ENCODE assay signal across 9 cellular contexts in genomic region chr14:91508105-91508504, GRCh38. TPM values are rescaled to one million over a fixed set of nuclear protein-coding genes. Genes with fewer than 3 reads are reported as not detected.
DNase-seq lines count a peak whose midpoint lies in the region; ATAC-seq, FAIRE-seq and TF ChIP-seq lines count a peak whose summit lies in the region.
"Had no signal": no experiment of that assay in that cellular context is flagged by ENCODE, and none has a peak within 500 bp of the region (broad histone marks: within the 10 kb centered on the region; RNA-seq: fewer than 3 reads in every experiment).

No MANE protein-coding gene starts in this region.

- no peaks in the 10 kb centered on the region for H3K27me3 ChIP-seq in keratinocyte (ENCODE audit: control insufficient read depth, extremely low read depth, insufficient read depth, low read length)
- H3K27me3 ChIP-seq in testis: no peaks in the 10 kb centered on the region

- H3K4me3 Mint-ChIP-seq in activated CD4-positive, alpha-beta T cell treated with anti-CD3 and anti-CD28 coated beads for 36 hours: peak overlapping the region; percentile 96

- H3K9ac ChIP-seq in keratinocyte (ENCODE audit: control insufficient read depth, extremely low read depth, insufficient read depth, low read length): peak overlapping the region; percentile 97

- TF ChIP-seq CTCF in keratinocyte (optimal IDR thresholded peaks at IDR 0.05 in 1 of 3, IDR thresholded peaks at IDR 0.05 in 1 of 3, conservative IDR thresholded peaks at IDR 0.05 in 1 of 3; ENCODE audit: extremely low read depth in 1 of 3, insufficient read depth in 2 of 3, low read length in 3 of 3): no peak
- no peak for TF ChIP-seq CTCF in testis (IDR thresholded peaks at IDR 0.05)

- peaks cover 40% of the 10 kb centered on the region for H3K4me1 Mint-ChIP-seq in activated CD4-positive, alpha-beta T cell treated with anti-CD3 and anti-CD28 coated beads for 36 hours

- WGBS in testis, 2 donors: 3 to 7% methylated on average over 2 of the region's 2 CpGs

- no peaks in the 10 kb centered on the region for H3K9me1 ChIP-seq in keratinocyte (ENCODE audit: control insufficient read depth, extremely low read depth, insufficient read depth, low read length)

- peaks cover 24% of the 10 kb centered on the region for H4K20me1 ChIP-seq in keratinocyte (ENCODE audit: control insufficient read depth, extremely low read depth, insufficient read depth, low read length)

- H3K27me3 Mint-ChIP-seq in activated CD4-positive, alpha-beta T cell treated with anti-CD3 and anti-CD28 coated beads for 36 hours: no peaks in the 10 kb centered on the region

- dilution Hi-C loops in keratinocyte (cut with MboI; ENCODE audit: extremely low pct_ligation_motif_present, low sequenced_read_pairs): no loop called here

- no peak for TF ChIP-seq POLR2A in testis (IDR thresholded peaks at IDR 0.05)

- DNase-seq in activated CD4-positive, alpha-beta T cell treated with anti-CD3 and anti-CD28 coated beads for 36 hours: no peak
- no peak for DNase-seq in activated CD4-positive, alpha-beta T cell treated with anti-CD3 and anti-CD28 coated beads, Interleukin-2, amount 50 U/mL, for 1 hour
- no peak for DNase-seq in activated naive CD4-positive, alpha-beta T cell treated with anti-CD3 and anti-CD28 coated beads, Interleukin-2, amount 50 U/mL, for 72 hours (ENCODE audit: low spot score in 2 of 2)
- DNase-seq in keratinocyte (ENCODE audit: low read depth, low spot score): no peak
- no peak for DNase-seq in testis
- no peak for DNase-seq in amniotic stem cell (lab: John Stamatoyannopoulos, UW)
- DNase-seq in NCI-H526 (lab: John Stamatoyannopoulos, UW): no peak
- DNase-seq: hypothalamus had no signal

- CTCF ChIA-PET in activated CD4-positive, alpha-beta T cell treated with anti-CD3 and anti-CD28 coated beads for 36 hours (lab: Charles Lee): interaction anchor here (0.8 to 1.5 kb wide), 2 partner anchors 11 to 110 kb away, joined by 7 read pairs; no protein-coding TSS in a partner anchor

- H2AFZ ChIP-seq in keratinocyte (ENCODE audit: control insufficient read depth, low read length): no peak overlapping the region

- no peaks in the 10 kb centered on the region for H3K9me3 Mint-ChIP-seq in activated CD4-positive, alpha-beta T cell treated with anti-CD3 and anti-CD28 coated beads for 36 hours (ENCODE audit: low read depth)
- no peaks in the 10 kb centered on the region for H3K9me3 Mint-ChIP-seq in activated naive CD4-positive, alpha-beta T cell treated with anti-CD3 and anti-CD28 coated beads, Interleukin-2, amount 50 U/mL, for 72 hours

- peaks cover 66% of the 10 kb centered on the region for H3K79me2 ChIP-seq in keratinocyte (ENCODE audit: control insufficient read depth, insufficient read depth, low read length)

- peak overlapping the region; percentile 97 for H3K27ac Mint-ChIP-seq in activated CD4-positive, alpha-beta T cell treated with anti-CD3 and anti-CD28 coated beads for 36 hours
- H3K27ac Mint-ChIP-seq in activated naive CD4-positive, alpha-beta T cell treated with anti-CD3 and anti-CD28 coated beads, Interleukin-2, amount 50 U/mL, for 72 hours: peak overlapping the region; percentile 96 to 99

- intact Hi-C loops in activated CD4-positive, alpha-beta T cell treated with anti-CD3 and anti-CD28 coated beads for 36 hours (cut with DNase I, micrococcal nuclease): loop anchor here (2.0 to 5.0 kb wide), 2 partner anchors 13 to 91 kb away; partner anchors contain the start of gene CCDC88C (in 1 of the 2)
- intact Hi-C loops in testis (cut with DNase I; ENCODE audit: low total_unique reads): no loop called here

- no peak for FAIRE-seq in keratinocyte (lab: Jason Lieb, UNC)

- no peaks in the 10 kb centered on the region for H3K9me3 ChIP-seq in keratinocyte (ENCODE audit: control insufficient read depth, low read depth, low read length)
- no peaks in the 10 kb centered on the region for H3K9me3 ChIP-seq in testis

- H3K27ac ChIP-seq in keratinocyte (ENCODE audit: control insufficient read depth, insufficient read depth, low read length): peak overlapping the region; percentile 98
- peak overlapping the region in 1 of 2 donors; percentile 100 for H3K27ac ChIP-seq in testis

- peak overlapping the region; percentile 72 for H3K4me2 ChIP-seq in keratinocyte (ENCODE audit: control insufficient read depth, extremely low read depth, insufficient read depth, low read depth, low read length)

- H3K4me1 ChIP-seq in keratinocyte (ENCODE audit: control insufficient read depth, extremely low read depth, insufficient read depth, low read length) (peaks cover 5% of the 10 kb centered on the region), testis (peaks cover 17% of the 10 kb centered on the region)

- peaks cover 53% of the 10 kb centered on the region for H3K36me3 Mint-ChIP-seq in activated CD4-positive, alpha-beta T cell treated with anti-CD3 and anti-CD28 coated beads for 36 hours (ENCODE audit: low read depth)
- peaks cover 19 to 54% of the 10 kb centered on the region in 2 donors for H3K36me3 Mint-ChIP-seq in activated naive CD4-positive, alpha-beta T cell treated with anti-CD3 and anti-CD28 coated beads, Interleukin-2, amount 50 U/mL, for 72 hours

- POLR2A ChIA-PET in activated CD4-positive, alpha-beta T cell treated with anti-CD3 and anti-CD28 coated beads for 36 hours (lab: Charles Lee): interaction anchor here (1.0 kb wide), 1 partner anchor 14 kb away, joined by 3 read pairs; no protein-coding TSS in a partner anchor

- H3K4me3 ChIP-seq in keratinocyte (ENCODE audit: control insufficient read depth in 2 of 3, extremely low read depth in 1 of 3, insufficient read depth in 2 of 3, low read depth in 1 of 3, low read length in 3 of 3) (peak overlapping the region; percentile 59 to 90 (median 89)), testis (peak overlapping the region; percentile 96 to 98)

- no peak for ATAC-seq in activated CD4-positive, alpha-beta T cell treated with anti-CD3 and anti-CD28 coated beads for 36 hours
- ATAC-seq in activated naive CD4-positive, alpha-beta T cell treated with anti-CD3 and anti-CD28 coated beads, Interleukin-2, amount 50 U/mL, for 72 hours: no peak
- ATAC-seq in GM18511 (IDR thresholded peaks at IDR 0.05; ENCODE audit: unreplicated experiment): no peak

- peaks cover 3 to 14% of the 10 kb centered on the region in 2 experiments for H3K36me3 ChIP-seq in keratinocyte (ENCODE audit: control insufficient read depth in 2 of 2, extremely low read depth in 1 of 2, insufficient read depth in 2 of 2, low read length in 2 of 2)
- H3K36me3 ChIP-seq in testis (ENCODE audit: low read depth, missing control alignments): no peaks in the 10 kb centered on the region

RNA-seq across cellular contexts. Expression of gene PPP4R3A, which starts 2.0 kb away (rescaled TPM):
- 100 to 1,000 TPM; 105 to 122 TPM for total RNA-seq in activated CD4-positive, alpha-beta T cell treated with anti-CD3 and anti-CD28 coated beads for 36 hours
- total RNA-seq in activated naive CD4-positive, alpha-beta T cell treated with anti-CD3 and anti-CD28 coated beads, Interleukin-2, amount 50 U/mL, for 72 hours: 100 to 1,000 TPM; 103 to 138 TPM
- polyA plus RNA-seq in keratinocyte: 33.2 to 53.8 TPM (median 50.1 TPM) in 3 replicates
- 173 TPM for polyA plus RNA-seq in keratinocyte (2011; ENCODE audit: low read depth)
- 27.9 and 45.9 TPM in 2 replicates for polyA plus RNA-seq in keratinocyte (2011; cell fraction: cytosol; rRNA removed)
- 67.8 and 95.1 TPM in 2 replicates for polyA plus RNA-seq in keratinocyte (2011; cell fraction: nucleus; rRNA removed)
- 38.1 and 60.6 TPM in 2 replicates for polyA plus RNA-seq in keratinocyte (2012; ENCODE audit: low replicate concordance)
- 10.0 to 49.3 TPM (median 17.3 TPM) in 3 replicates for polyA minus RNA-seq in keratinocyte
- 25.1 TPM for polyA minus RNA-seq in keratinocyte (2011; cell fraction: cytosol; rRNA and poly(A)+ RNA removed)
- 33.0 and 54.9 TPM in 2 replicates for polyA minus RNA-seq in keratinocyte (2011; cell fraction: nucleus; rRNA and poly(A)+ RNA removed)
- 100 to 1,000 TPM; 113 to 132 TPM for total RNA-seq in testis
- polyA plus RNA-seq in testis (ENCODE audit: insufficient read depth, low read depth, low replicate concordance): 106 TPM
